ENCODE assay signal across 9 cellular contexts in genomic region chr14:20455355-20456300, GRCh38. TPM values are rescaled to one million over a fixed set of nuclear protein-coding genes. Genes with fewer than 3 reads are reported as not detected.
DNase-seq lines count a peak whose midpoint lies in the region; ATAC-seq and TF ChIP-seq lines count a peak whose summit lies in the region.
"Had no signal": no experiment of that assay in that cellular context is flagged by ENCODE, and none has a peak within 500 bp of the region (broad histone marks: within the 10 kb centered on the region; RNA-seq: fewer than 3 reads in every experiment).

No MANE protein-coding gene starts in this region.

- peak overlapping the region; percentile 97 for H3K4me3 ChIP-seq in CD4-positive, CD25-positive, alpha-beta regulatory T cell (ENCODE audit: low read depth, low read length)
- H3K4me3 ChIP-seq in cardiac fibroblast (replicated peaks in 1 of 2; ENCODE audit: low read depth in 2 of 2, low read length in 2 of 2) (peak overlapping the region; percentile 84 to 94), right lobe of liver (peak overlapping the region; percentile 69 to 81 (median 71)), upper lobe of right lung (peak overlapping the region; percentile 74)

- no peak for TF ChIP-seq POLR2A in right lobe of liver (IDR thresholded peaks at IDR 0.05)

- intact Hi-C loops in right lobe of liver (cut with DNase I): no loop called here
- intact Hi-C loops in upper lobe of right lung (cut with DNase I): no loop called here

- no peaks in the 10 kb centered on the region for H3K9me3 Mint-ChIP-seq in CD4-positive, CD25-positive, alpha-beta regulatory T cell
- H3K9me3 Mint-ChIP-seq: dendritic cell treated with granulocyte-macrophage colony-stimulating factor and Interleukin-4, amounts not matched to agents 40 ng/mL and 50 ng/mL, for 4 days had no signal

- peaks cover 41% of the 10 kb centered on the region for H3K36me3 Mint-ChIP-seq in CD4-positive, CD25-positive, alpha-beta regulatory T cell

- H3K27me3 ChIP-seq in CD4-positive, CD25-positive, alpha-beta regulatory T cell (ENCODE audit: control insufficient read depth, insufficient read depth, low read length): no peaks in the 10 kb centered on the region
- no peaks in the 10 kb centered on the region for H3K27me3 ChIP-seq in right lobe of liver
- H3K27me3 ChIP-seq in upper lobe of right lung: no peaks in the 10 kb centered on the region

- no peak overlapping the region for H3K27ac Mint-ChIP-seq in CD4-positive, CD25-positive, alpha-beta regulatory T cell
- H3K27ac Mint-ChIP-seq: dendritic cell treated with granulocyte-macrophage colony-stimulating factor and Interleukin-4, amounts not matched to agents 40 ng/mL and 50 ng/mL, for 4 days had no signal

- H3K9me3 ChIP-seq in CD4-positive, CD25-positive, alpha-beta regulatory T cell (ENCODE audit: control insufficient read depth in 2 of 2, low read length in 2 of 2): no peaks in the 10 kb centered on the region
- H3K9me3 ChIP-seq in right lobe of liver: no peaks in the 10 kb centered on the region
- H3K9me3 ChIP-seq in upper lobe of right lung: no peaks in the 10 kb centered on the region

- no peaks in the 10 kb centered on the region for H3K27me3 Mint-ChIP-seq in CD4-positive, CD25-positive, alpha-beta regulatory T cell
- H3K27me3 Mint-ChIP-seq: dendritic cell treated with granulocyte-macrophage colony-stimulating factor and Interleukin-4, amounts not matched to agents 40 ng/mL and 50 ng/mL, for 4 days had no signal

- H3K4me3 Mint-ChIP-seq in CD4-positive, CD25-positive, alpha-beta regulatory T cell: no peak overlapping the region

- WGBS in right lobe of liver (ENCODE audit: insufficient coverage, low coverage, low lambda C conversion rate, missing lambda C conversion rate): 3% methylated on average over 36 of the region's 39 CpGs

- peak overlapping the region; percentile 97 for H3K27ac ChIP-seq in CD4-positive, CD25-positive, alpha-beta regulatory T cell (ENCODE audit: insufficient read depth, low read length, poor library complexity, severe bottlenecking)
- H3K27ac ChIP-seq in right lobe of liver: peak overlapping the region; percentile 78 to 89 (median 80)
- H3K27ac ChIP-seq in upper lobe of right lung: peak overlapping the region; percentile 92

- ATAC-seq in CD4-positive, CD25-positive, alpha-beta regulatory T cell (ENCODE audit: low read depth in 2 of 2): peak; percentile 54 to 59
- peak; percentile 30 for ATAC-seq in GM18519 (IDR thresholded peaks at IDR 0.05; ENCODE audit: low FRiP score, unreplicated experiment)
- ATAC-seq in HG03025 (IDR thresholded peaks at IDR 0.05; ENCODE audit: low FRiP score, unreplicated experiment): peak; percentile 55
- peak; percentile 55 to 74 (median 69) for ATAC-seq in right lobe of liver
- peak; percentile 69 for ATAC-seq in upper lobe of right lung

- peak in 1 of 3 donors; percentile 71 for DNase-seq in CD4-positive, CD25-positive, alpha-beta regulatory T cell
- DNase-seq in NCI-H748 treated with DMSO at 0.1 percent for 48 hours (lab: John Stamatoyannopoulos, UW) (peak; percentile 75), cardiac fibroblast (ENCODE audit: low read depth in 2 of 2) (peak; percentile 90 to 91), right lobe of liver (peak in 1 of 3 donors; percentile 52), upper lobe of right lung (no peak), SK-N-DZ (ENCODE audit: low spot score) (no peak)

- peaks cover 48% of the 10 kb centered on the region for H3K4me1 ChIP-seq in CD4-positive, CD25-positive, alpha-beta regulatory T cell (ENCODE audit: control insufficient read depth, insufficient read depth, low read length, poor library complexity, severe bottlenecking)
- H3K4me1 ChIP-seq in right lobe of liver: peaks cover 0 to 25% (median 12%) of the 10 kb centered on the region in 4 donors
- peaks cover 43% of the 10 kb centered on the region for H3K4me1 ChIP-seq in upper lobe of right lung

- TF ChIP-seq CTCF in cardiac fibroblast (IDR thresholded peaks at IDR 0.05; ENCODE audit: low read depth, low read length): no peak
- TF ChIP-seq CTCF in right lobe of liver (IDR thresholded peaks at IDR 0.05): no peak
- TF ChIP-seq CTCF in upper lobe of right lung (IDR thresholded peaks at IDR 0.05): no peak

- peaks cover 0 to 39% (median 22%) of the 10 kb centered on the region in 4 donors for H3K4me1 Mint-ChIP-seq in CD4-positive, CD25-positive, alpha-beta regulatory T cell

- peaks cover 60% of the 10 kb centered on the region for H3K36me3 ChIP-seq in CD4-positive, CD25-positive, alpha-beta regulatory T cell (ENCODE audit: control insufficient read depth, insufficient read depth, low read length)
- peaks cover 0 to 53% (median 14%) of the 10 kb centered on the region in 4 donors for H3K36me3 ChIP-seq in right lobe of liver
- H3K36me3 ChIP-seq in upper lobe of right lung: peaks cover 62% of the 10 kb centered on the region

RNA-seq across cellular contexts. Expression of gene APEX1, which starts 0.6 kb away (rescaled TPM):
- total RNA-seq in CD4-positive, CD25-positive, alpha-beta regulatory T cell: 72.6 TPM
- polyA plus RNA-seq in CD4-positive, CD25-positive, alpha-beta regulatory T cell: 100 to 1,000 TPM in 2 of 4 donors, 10 to 100 TPM in 2; 81.8 to 121 (median 101) TPM
- total RNA-seq in right lobe of liver (10 to 100 TPM; 50.2 to 87.0 (median 59.8) TPM), upper lobe of right lung (101 TPM)
- polyA plus RNA-seq in SK-N-DZ (2014; cell fraction: cytosol; rRNA removed): 57.8 and 328 TPM in 2 replicates
- 69.4 and 244 TPM in 2 replicates for polyA plus RNA-seq in SK-N-DZ (2014; cell fraction: nucleus; rRNA removed)

RNA-seq across cellular contexts. Expression of gene OSGEP, which starts 1.0 kb away (rescaled TPM):
- 40.8 TPM for total RNA-seq in CD4-positive, CD25-positive, alpha-beta regulatory T cell
- polyA plus RNA-seq in CD4-positive, CD25-positive, alpha-beta regulatory T cell: 10 to 100 TPM; 27.3 to 34.2 (median 32.9) TPM
- total RNA-seq in right lobe of liver (10 to 100 TPM; 11.2 to 43.8 (median 14.4) TPM), upper lobe of right lung (33.8 TPM)
- polyA plus RNA-seq in SK-N-DZ (2014; cell fraction: cytosol; rRNA removed): 64.1 and 70.6 TPM in 2 replicates
- polyA plus RNA-seq in SK-N-DZ (2014; cell fraction: nucleus; rRNA removed): 217 and 251 TPM in 2 replicates

RNA-seq across cellular contexts. Expression of gene PIP4P1, which starts 5.6 kb away (rescaled TPM):
- total RNA-seq in CD4-positive, CD25-positive, alpha-beta regulatory T cell: 65.6 TPM
- 10 to 100 TPM; 24.7 to 38.3 (median 30.4) TPM for polyA plus RNA-seq in CD4-positive, CD25-positive, alpha-beta regulatory T cell
- total RNA-seq in right lobe of liver (10 to 100 TPM in 4 of 6 experiments, 1 to 10 TPM in 2; 7.0 to 13.8 (median 11.4) TPM), upper lobe of right lung (40.2 TPM)
- 27.7 and 34.4 TPM in 2 replicates for polyA plus RNA-seq in SK-N-DZ (2014; cell fraction: cytosol; rRNA removed)
- 78.2 and 122 TPM in 2 replicates for polyA plus RNA-seq in SK-N-DZ (2014; cell fraction: nucleus; rRNA removed)

RNA-seq across cellular contexts. Expression of gene PNP, which starts 13.6 kb away (rescaled TPM):
- total RNA-seq in CD4-positive, CD25-positive, alpha-beta regulatory T cell: 33.4 TPM
- 10 to 100 TPM; 28.8 to 42.5 (median 40.3) TPM for polyA plus RNA-seq in CD4-positive, CD25-positive, alpha-beta regulatory T cell
- total RNA-seq in right lobe of liver: 10 to 100 TPM; 22.1 to 48.9 (median 30.9) TPM
- total RNA-seq in upper lobe of right lung: 32.8 TPM
- 118 and 121 TPM in 2 replicates for polyA plus RNA-seq in SK-N-DZ (2014; cell fraction: cytosol; rRNA removed)
- polyA plus RNA-seq in SK-N-DZ (2014; cell fraction: nucleus; rRNA removed): 105 and 108 TPM in 2 replicates

RNA-seq across cellular contexts. Expression of gene KLHL33, which starts 19.7 kb away (rescaled TPM):
- 0.72 TPM for total RNA-seq in CD4-positive, CD25-positive, alpha-beta regulatory T cell
- not detected for polyA plus RNA-seq in CD4-positive, CD25-positive, alpha-beta regulatory T cell
- total RNA-seq in right lobe of liver (under 1 TPM in 5 of 6 experiments, not detected in 1; 0.06 to 0.19 (median 0.11) TPM), upper lobe of right lung (0.29 TPM)
- polyA plus RNA-seq in SK-N-DZ (2014; cell fraction: cytosol; rRNA removed): 0.08 and 0.14 TPM in 2 replicates
- polyA plus RNA-seq in SK-N-DZ (2014; cell fraction: nucleus; rRNA removed): 0.06 TPM in 1 of 2 replicates, not detected in the other

Comparison
In these comparisons a context has a peak if more than half of its experiments do, and no peak if none do; other contexts are left out.
1. DNase-seq: peak in NCI-H748 treated with DMSO at 0.1 percent for 48 hours (single experiment) and cardiac fibroblast (2 of 2); none in upper lobe of right lung (single experiment) and SK-N-DZ (single experiment).
2. Peak in every context shown above with its lines, with median percentiles within 50 percentile points of each other: ATAC-seq, H3K27ac ChIP-seq and H3K4me3 ChIP-seq.